Comparison of ENCODE assay signal across 2 cellular contexts in genomic region chr13:71621152-71622124, GRCh38.
TF ChIP-seq lines count a peak whose summit lies in the region.

No MANE protein-coding gene starts in this region.

TF ChIP-seq in GM23338, 12 proteins besides CTCF, POLR2A, EP300 and RAD21 (continued from another document):
- TF ChIP-seq ZNF462 (CRISPR knock-in tag; IDR thresholded peaks at IDR 0.05) (no peak), ZNF114 (CRISPR knock-in tag; IDR thresholded peaks at IDR 0.05) (no peak), EZH2phosphoT487 (IDR thresholded peaks at IDR 0.05; ENCODE audit: unreplicated experiment) (no peak), CREB1 (CRISPR knock-in tag; IDR thresholded peaks at IDR 0.05; ENCODE audit: low read depth) (no peak), STAT1 (IDR thresholded peaks at IDR 0.05; ENCODE audit: unreplicated experiment) (no peak), POLR2AphosphoS5 (IDR thresholded peaks at IDR 0.05; ENCODE audit: low read depth) (no peak), EZH2 (IDR thresholded peaks at IDR 0.05; ENCODE audit: low read depth, unreplicated experiment) (no peak), JUNB (IDR thresholded peaks at IDR 0.05; ENCODE audit: unreplicated experiment) (no peak), ZNF331 (CRISPR knock-in tag; IDR thresholded peaks at IDR 0.05; ENCODE audit: low read depth) (no peak), NANOG (IDR thresholded peaks at IDR 0.05; ENCODE audit: borderline replicate concordance) (no peak), REST (IDR thresholded peaks at IDR 0.05; ENCODE audit: unreplicated experiment) (no peak)

TF ChIP-seq in SK-N-SH, 30 proteins besides CTCF, POLR2A, EP300 and RAD21 (continued from another document):
- TF ChIP-seq MXI1 (IDR thresholded peaks at IDR 0.05; ENCODE audit: low read depth, low read length) = peak; percentile 75; the same call in 1 of the 2 replicates
- peak; percentile 71 for TF ChIP-seq TCF12 (IDR thresholded peaks at IDR 0.05)
- TF ChIP-seq GATA2 (CRISPR knock-in tag; IDR thresholded peaks at IDR 0.05) = peak; percentile 97
- TF ChIP-seq NFIC (IDR thresholded peaks at IDR 0.05; ENCODE audit: borderline replicate concordance) = no peak
- TF ChIP-seq ZBTB33 (IDR thresholded peaks at IDR 0.05; ENCODE audit: borderline replicate concordance, low read depth) = no peak
